In the genomic region with DNA sequence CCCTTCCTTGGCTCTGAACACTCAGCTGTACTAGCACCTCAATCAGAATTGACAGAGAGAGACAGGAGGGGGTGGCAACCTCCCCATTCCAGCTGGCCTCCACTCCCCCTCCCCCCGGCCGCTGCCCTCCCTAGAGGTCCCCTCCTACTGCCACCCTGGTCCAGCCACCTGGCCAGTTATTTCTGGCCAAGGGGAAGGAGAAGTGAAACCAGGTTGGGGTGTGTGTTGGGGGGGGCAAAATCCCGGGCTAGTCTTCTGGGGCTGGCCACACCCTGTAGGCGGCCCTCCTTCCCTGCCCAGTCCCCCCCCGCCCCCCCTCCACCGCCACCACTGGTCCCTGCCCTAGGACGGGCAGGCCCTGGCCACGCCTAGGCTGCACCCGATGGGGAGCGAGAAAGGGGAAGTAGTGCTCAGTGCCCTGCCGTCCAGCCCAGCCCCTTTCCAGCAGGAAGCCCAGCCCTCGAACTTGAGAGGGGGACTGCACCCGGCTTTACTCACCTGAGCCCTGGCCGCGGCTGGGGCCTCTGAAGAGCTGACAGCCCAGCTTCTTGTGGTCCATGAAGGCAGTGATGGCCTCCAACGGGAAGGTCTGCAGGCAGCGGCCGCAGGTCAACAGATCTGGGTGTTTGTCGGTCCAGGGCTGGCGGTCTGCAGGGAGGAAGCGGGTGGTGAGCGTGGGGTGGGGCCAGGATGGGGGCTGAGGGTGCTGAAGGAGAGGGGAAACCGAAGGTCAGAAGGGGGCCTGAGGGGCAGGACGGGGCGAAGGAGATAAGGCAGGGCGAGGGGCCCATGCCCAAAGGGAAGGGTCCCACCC, we compare ENCODE assay signal across 8 cellular contexts. TPM values are rescaled to one million over a fixed set of nuclear protein-coding genes. Genes with fewer than 3 reads are reported as not detected.
DNase-seq lines count a peak whose midpoint lies in the region; ATAC-seq and TF ChIP-seq lines count a peak whose summit lies in the region.

No MANE protein-coding gene starts in this region.

- no peaks in the 10 kb centered on the region for H3K9me2 ChIP-seq in hepatocyte (replicated peaks; ENCODE audit: insufficient read depth)
- no peaks in the 10 kb centered on the region for H3K9me2 ChIP-seq in SK-N-SH

- peaks cover 8% of the 10 kb centered on the region for H3F3A ChIP-seq in SK-N-SH (replicated peaks; ENCODE audit: insufficient read depth)

- WGBS in hepatocyte (ENCODE audit: low lambda C conversion rate, missing lambda C conversion rate), result 15% methylated on average over 16 of the region's 26 CpGs
- WGBS in SK-N-SH (ENCODE audit: low lambda C conversion rate), result 83% methylated on average over 16 of the region's 26 CpGs

- no peak for TF ChIP-seq RAD21 in SK-N-SH (IDR thresholded peaks at IDR 0.05; ENCODE audit: low read length)

- H3K9ac ChIP-seq in OCI-LY3 (ENCODE audit: low read length) (peak overlapping the region; percentile 96), SK-N-SH (no peak overlapping the region)

- H3K36me3 ChIP-seq in OCI-LY3 (replicated peaks; ENCODE audit: low read depth, low read length) (peaks cover 30% of the 10 kb centered on the region), ascending aorta (peaks cover 10 to 16% of the 10 kb centered on the region in 2 donors), hepatocyte (replicated peaks; ENCODE audit: insufficient read depth, low read depth) (no peaks in the 10 kb centered on the region), SK-N-SH (replicated peaks in 1 of 2; ENCODE audit: control insufficient read depth in 1 of 2, insufficient read depth in 2 of 2, low read length in 1 of 2) (peaks cover 0 to 12% of the 10 kb centered on the region in 2 experiments)

- no peaks in the 10 kb centered on the region for H3K9me3 ChIP-seq in OCI-LY3 (ENCODE audit: insufficient read depth, low read length)
- no peaks in the 10 kb centered on the region for H3K9me3 ChIP-seq in ascending aorta
- H3K9me3 ChIP-seq in hepatocyte (ENCODE audit: low read depth), result no peaks in the 10 kb centered on the region
- H3K9me3 ChIP-seq in SK-N-SH, result no peaks in the 10 kb centered on the region

- ATAC-seq in GM19372 (IDR thresholded peaks at IDR 0.05; ENCODE audit: low read depth, unreplicated experiment) (peak; percentile 65), HG03378 (IDR thresholded peaks at IDR 0.05; ENCODE audit: unreplicated experiment) (peak; percentile 43)

- CTCF ChIA-PET in SK-N-SH (lab: Yijun Ruan, JAX), result interaction anchor here (0.9 kb wide), 1 partner anchor 16 kb away, joined by 3 read pairs; no protein-coding TSS in a partner anchor

- DNase-seq in DMS153 treated with DMSO at 0.1 percent for 48 hours (lab: John Stamatoyannopoulos, UW; ENCODE audit: unreplicated experiment) (peak; percentile 39), ascending aorta (ENCODE audit: low spot score in 2 of 2) (peak; percentile 47 to 77), hepatocyte (ENCODE audit: low spot score) (peak; percentile 77), retina (peak; percentile 24), SK-N-SH (no peak)

- peak overlapping the region; percentile 92 for H3K27ac ChIP-seq in OCI-LY3 (ENCODE audit: low read length)
- H3K27ac ChIP-seq in ascending aorta, result peak overlapping the region; percentile 27 to 43
- peak overlapping the region; percentile 14 for H3K27ac ChIP-seq in hepatocyte
- no peak overlapping the region for H3K27ac ChIP-seq in SK-N-SH (ENCODE audit: low read depth in 2 of 2, low read length in 1 of 2)

- peaks cover 27% of the 10 kb centered on the region for H4K20me1 ChIP-seq in OCI-LY3 (ENCODE audit: insufficient read depth, low read length)
- H4K20me1 ChIP-seq in hepatocyte (ENCODE audit: insufficient read depth, poor library complexity, severe bottlenecking), result no peaks in the 10 kb centered on the region
- H4K20me1 ChIP-seq in SK-N-SH (ENCODE audit: insufficient read depth), result no peaks in the 10 kb centered on the region

- peaks cover 33% of the 10 kb centered on the region for H3K4me1 ChIP-seq in OCI-LY3 (ENCODE audit: low read length)
- peaks cover 7 to 10% of the 10 kb centered on the region in 2 donors for H3K4me1 ChIP-seq in ascending aorta
- no peaks in the 10 kb centered on the region for H3K4me1 ChIP-seq in hepatocyte (ENCODE audit: insufficient read depth)
- peaks cover 0 to 9% of the 10 kb centered on the region in 2 experiments; a peak in 1 of 4 replicates for H3K4me1 ChIP-seq in SK-N-SH (ENCODE audit: control insufficient read depth in 1 of 2, insufficient read depth in 2 of 2, low read depth in 1 of 2, low read length in 1 of 2)

- H3K4me3 ChIP-seq in OCI-LY3 (ENCODE audit: low read length), result peak overlapping the region; percentile 92
- peak overlapping the region; percentile 12 to 62 for H3K4me3 ChIP-seq in ascending aorta
- H3K4me3 ChIP-seq in hepatocyte, result peak overlapping the region; percentile 8
- no peak overlapping the region for H3K4me3 ChIP-seq in SK-N-SH (ENCODE audit: low read depth in 2 of 2, low read length in 1 of 2)

- H3K79me2 ChIP-seq in OCI-LY3 (ENCODE audit: low read length), result peaks cover 86% of the 10 kb centered on the region
- peaks cover 16% of the 10 kb centered on the region for H3K79me2 ChIP-seq in hepatocyte
- H3K79me2 ChIP-seq in SK-N-SH (ENCODE audit: insufficient read depth), result peaks cover 14% of the 10 kb centered on the region

- no peak for TF ChIP-seq CTCF in OCI-LY3 (IDR thresholded peaks at IDR 0.05; ENCODE audit: low read depth, low read length)
- no peak for TF ChIP-seq CTCF in ascending aorta (IDR thresholded peaks at IDR 0.05)
- TF ChIP-seq CTCF in hepatocyte (IDR thresholded peaks at IDR 0.05; ENCODE audit: poor library complexity), result no peak
- no peak for TF ChIP-seq CTCF in SK-N-SH (IDR thresholded peaks at IDR 0.05)

- H2AFZ ChIP-seq in OCI-LY3 (ENCODE audit: low read depth, low read length), result no peak overlapping the region
- H2AFZ ChIP-seq in hepatocyte, result peak overlapping the region; percentile 22
- H2AFZ ChIP-seq in SK-N-SH (ENCODE audit: low read depth), result no peak overlapping the region

- TF ChIP-seq EP300 in SK-N-SH (IDR thresholded peaks at IDR 0.05; ENCODE audit: borderline replicate concordance in 1 of 2, low read depth in 1 of 2, low read length in 1 of 2), result no peak

- H3K27me3 ChIP-seq in OCI-LY3 (ENCODE audit: low read depth, low read length) (no peaks in the 10 kb centered on the region), ascending aorta (no peaks in the 10 kb centered on the region), hepatocyte (no peaks in the 10 kb centered on the region), SK-N-SH (ENCODE audit: insufficient read depth) (no peaks in the 10 kb centered on the region)

- H3K4me2 ChIP-seq in OCI-LY3 (ENCODE audit: low read length), result peak overlapping the region; percentile 92
- H3K4me2 ChIP-seq in hepatocyte, result peak overlapping the region; percentile 88
- H3K4me2 ChIP-seq in SK-N-SH, result no peak overlapping the region

- POLR2A ChIA-PET in SK-N-SH (lab: Yijun Ruan, JAX), result no interaction called here

- intact Hi-C loops in ascending aorta (cut with DNase I), result no loop called here

TF ChIP-seq in SK-N-SH, 30 proteins besides CTCF, POLR2A, EP300 and RAD21 (continues in another document):
- TF ChIP-seq FOSL2 (IDR thresholded peaks at IDR 0.05; ENCODE audit: borderline replicate concordance, low read depth), result no peak
- no peak for TF ChIP-seq POLR2AphosphoS5 (IDR thresholded peaks at IDR 0.05; ENCODE audit: low read depth, low read length)
- TF ChIP-seq RXRA (IDR thresholded peaks at IDR 0.05; ENCODE audit: borderline replicate concordance, low read depth), result no peak
- no peak for TF ChIP-seq NFIC (IDR thresholded peaks at IDR 0.05; ENCODE audit: borderline replicate concordance)
- TF ChIP-seq, protein P1, sequence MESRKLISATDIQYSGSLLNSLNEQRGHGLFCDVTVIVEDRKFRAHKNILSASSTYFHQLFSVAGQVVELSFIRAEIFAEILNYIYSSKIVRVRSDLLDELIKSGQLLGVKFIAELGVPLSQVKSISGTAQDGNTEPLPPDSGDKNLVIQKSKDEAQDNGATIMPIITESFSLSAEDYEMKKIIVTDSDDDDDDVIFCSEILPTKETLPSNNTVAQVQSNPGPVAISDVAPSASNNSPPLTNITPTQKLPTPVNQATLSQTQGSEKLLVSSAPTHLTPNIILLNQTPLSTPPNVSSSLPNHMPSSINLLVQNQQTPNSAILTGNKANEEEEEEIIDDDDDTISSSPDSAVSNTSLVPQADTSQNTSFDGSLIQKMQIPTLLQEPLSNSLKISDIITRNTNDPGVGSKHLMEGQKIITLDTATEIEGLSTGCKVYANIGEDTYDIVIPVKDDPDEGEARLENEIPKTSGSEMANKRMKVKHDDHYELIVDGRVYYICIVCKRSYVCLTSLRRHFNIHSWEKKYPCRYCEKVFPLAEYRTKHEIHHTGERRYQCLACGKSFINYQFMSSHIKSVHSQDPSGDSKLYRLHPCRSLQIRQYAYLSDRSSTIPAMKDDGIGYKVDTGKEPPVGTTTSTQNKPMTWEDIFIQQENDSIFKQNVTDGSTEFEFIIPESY (IDR thresholded peaks at IDR 0.05; ENCODE audit: borderline replicate concordance, low read depth), result no peak
- no peak for TF ChIP-seq GATA2 (CRISPR knock-in tag; IDR thresholded peaks at IDR 0.05)

RNA-seq across cellular contexts. Expression of gene ZNF296, which starts 0.9 kb away (rescaled TPM):
- total RNA-seq in ascending aorta, result not detected
- total RNA-seq in hepatocyte, result 0.52 TPM in 1 of 2 replicates, not detected in the other
- 1.2 TPM in 1 of 2 replicates, not detected in the other for polyA plus RNA-seq in hepatocyte
- polyA plus RNA-seq in SK-N-SH (2012; rRNA removed), result 0.16 and 0.21 TPM in 2 replicates
- polyA plus RNA-seq in SK-N-SH (2012; cell fraction: cytosol; rRNA removed), result 0.06 and 0.12 TPM in 2 replicates
- polyA plus RNA-seq in SK-N-SH (2012; cell fraction: nucleus; rRNA removed), result 2.1 and 2.8 TPM in 2 replicates

RNA-seq across cellular contexts. Expression of gene GEMIN7, which starts 3.6 kb away (rescaled TPM):
- total RNA-seq in ascending aorta, result 48.2 TPM
- 48.8 and 50.7 TPM in 2 replicates for total RNA-seq in hepatocyte
- 55.3 and 69.0 TPM in 2 replicates for polyA plus RNA-seq in hepatocyte
- polyA plus RNA-seq in SK-N-SH (2012; rRNA removed), result 24.2 and 28.7 TPM in 2 replicates
- polyA plus RNA-seq in SK-N-SH (2012; cell fraction: cytosol; rRNA removed), result 14.5 and 19.1 TPM in 2 replicates
- 16.1 and 16.5 TPM in 2 replicates for polyA plus RNA-seq in SK-N-SH (2012; cell fraction: nucleus; rRNA removed)

RNA-seq across cellular contexts. Expression of gene PPP1R37, which starts 17.6 kb away (rescaled TPM):
- total RNA-seq in ascending aorta (17.6 TPM), hepatocyte (28.1 and 30.8 TPM in 2 replicates)
- polyA plus RNA-seq in hepatocyte (14.0 and 15.2 TPM in 2 replicates), SK-N-SH (2012; rRNA removed) (19.3 and 24.4 TPM in 2 replicates)
- 9.4 and 14.2 TPM in 2 replicates for polyA plus RNA-seq in SK-N-SH (2012; cell fraction: cytosol; rRNA removed)
- 53.9 and 70.9 TPM in 2 replicates for polyA plus RNA-seq in SK-N-SH (2012; cell fraction: nucleus; rRNA removed)

RNA-seq across cellular contexts. Expression of gene CLASRP, which starts 36.6 kb away (rescaled TPM):
- total RNA-seq in ascending aorta (103 TPM), hepatocyte (32.3 and 56.2 TPM in 2 replicates)
- polyA plus RNA-seq in hepatocyte (45.8 and 74.5 TPM in 2 replicates), SK-N-SH (2012; rRNA removed) (53.8 and 54.8 TPM in 2 replicates)
- 17.8 and 18.8 TPM in 2 replicates for polyA plus RNA-seq in SK-N-SH (2012; cell fraction: cytosol; rRNA removed)
- 283 and 291 TPM in 2 replicates for polyA plus RNA-seq in SK-N-SH (2012; cell fraction: nucleus; rRNA removed)

Comparison
In these comparisons a context has a peak if more than half of its experiments do, and no peak if none do; other contexts are left out.
1. H3K27ac ChIP-seq: peak in OCI-LY3 (single experiment), ascending aorta (2 of 2) and hepatocyte (single experiment); none in SK-N-SH (0 of 2).
2. H3K4me3 ChIP-seq: peak in OCI-LY3 (single experiment), ascending aorta (2 of 2) and hepatocyte (single experiment); none in SK-N-SH (0 of 2).